ENCODE assay signal across 8 cellular contexts in the genomic region with DNA sequence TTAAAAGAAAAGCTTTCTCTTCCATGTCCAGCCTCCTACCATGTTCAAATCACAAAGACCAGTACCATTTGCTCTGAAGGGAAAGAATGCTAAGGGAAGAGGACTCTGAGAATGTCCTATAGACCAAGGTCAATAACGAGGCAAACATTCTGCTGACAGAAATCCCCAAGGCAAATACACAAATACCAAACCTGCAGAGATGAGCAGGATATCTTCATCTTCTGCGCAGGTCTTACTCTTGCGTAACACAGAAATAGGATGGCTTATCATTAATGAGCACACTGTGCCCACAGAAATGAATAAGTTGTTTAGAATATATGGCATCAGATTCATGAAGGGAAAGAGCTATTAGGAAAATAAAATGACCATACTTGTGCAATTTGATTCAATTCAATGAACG.
"Had no signal": no experiment of that assay in that cellular context is flagged by ENCODE, and none has a peak within 500 bp of the region (broad histone marks: within the 10 kb centered on the region; RNA-seq: fewer than 3 reads in every experiment).

No MANE protein-coding gene starts in this region.

- DNase-seq: KBM-7, NCI-H1436 treated with DMSO at 0.1 percent for 48 hours, NCI-H2029 treated with DMSO at 0.1 percent for 48 hours, PC-3 had no signal

- H3K27ac ChIP-seq: HL-60, RWPE1 had no signal

- ATAC-seq: Panc1, PC-3, SK-N-SH treated with all-trans-retinoic acid at 6 μM for 48 hours had no signal
